In the genomic region with DNA sequence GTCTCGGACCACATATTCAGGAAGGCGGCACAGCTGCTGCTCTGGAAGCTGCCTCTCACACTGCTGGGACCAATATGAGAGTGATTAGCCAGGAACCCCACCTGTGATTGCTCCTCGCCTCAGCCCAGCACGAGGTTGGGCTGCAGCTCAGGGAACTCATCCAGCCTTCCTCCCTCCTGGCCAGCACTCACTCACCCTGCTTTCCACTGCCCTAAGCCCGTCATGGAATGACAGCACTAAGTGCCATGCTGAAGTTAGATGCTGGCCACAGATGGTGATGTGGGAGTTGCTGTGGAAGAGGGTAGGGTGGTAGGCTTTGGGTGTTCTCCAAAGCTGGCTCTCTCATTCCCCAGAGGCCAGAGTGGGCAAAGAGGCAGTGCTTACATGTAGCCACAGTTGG, we compare ENCODE assay signal across 2 cellular contexts.
TF ChIP-seq lines count a peak whose summit lies in the region.

No MANE protein-coding gene starts in this region.

TF ChIP-seq in HEK293, 187 proteins besides CTCF, POLR2A, EP300 and RAD21:
- TF ChIP-seq, protein P1, sequence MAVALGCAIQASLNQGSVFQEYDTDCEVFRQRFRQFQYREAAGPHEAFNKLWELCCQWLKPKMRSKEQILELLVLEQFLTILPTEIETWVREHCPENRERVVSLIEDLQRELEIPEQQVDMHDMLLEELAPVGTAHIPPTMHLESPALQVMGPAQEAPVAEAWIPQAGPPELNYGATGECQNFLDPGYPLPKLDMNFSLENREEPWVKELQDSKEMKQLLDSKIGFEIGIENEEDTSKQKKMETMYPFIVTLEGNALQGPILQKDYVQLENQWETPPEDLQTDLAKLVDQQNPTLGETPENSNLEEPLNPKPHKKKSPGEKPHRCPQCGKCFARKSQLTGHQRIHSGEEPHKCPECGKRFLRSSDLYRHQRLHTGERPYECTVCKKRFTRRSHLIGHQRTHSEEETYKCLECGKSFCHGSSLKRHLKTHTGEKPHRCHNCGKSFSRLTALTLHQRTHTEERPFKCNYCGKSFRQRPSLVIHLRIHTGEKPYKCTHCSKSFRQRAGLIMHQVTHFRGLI (tag by site-specific recombination; IDR thresholded peaks at IDR 0.05), result peak; percentile 89
- TF ChIP-seq ZNF157 (tag by site-specific recombination; IDR thresholded peaks at IDR 0.05), result no peak

TF ChIP-seq in H1, 55 proteins besides CTCF, POLR2A, EP300 and RAD21:
- TF ChIP-seq SUZ12 (IDR thresholded peaks at IDR 0.05; ENCODE audit: low read length), result no peak
- TF ChIP-seq POLR2AphosphoS5 (IDR thresholded peaks at IDR 0.05; ENCODE audit: low read depth, low read length), result no peak
- no peak for TF ChIP-seq NRF1 (IDR thresholded peaks at IDR 0.05; ENCODE audit: low read depth, low read length)
- TF ChIP-seq GTF2F1 (IDR thresholded peaks at IDR 0.05; ENCODE audit: borderline replicate concordance, low read depth, low read length), result no peak
- TF ChIP-seq CBX8 (IDR thresholded peaks at IDR 0.05; ENCODE audit: borderline replicate concordance, low read depth, low read length), result no peak
- no peak for TF ChIP-seq CTBP2 (IDR thresholded peaks at IDR 0.05; ENCODE audit: borderline replicate concordance, insufficient read depth, insufficient read length, low read length)
- no peak for TF ChIP-seq SP2 (IDR thresholded peaks at IDR 0.05; ENCODE audit: low read length)
- no peak for TF ChIP-seq PHF8 (conservative IDR thresholded peaks at IDR 0.05; ENCODE audit: low read depth, low read length)
- no peak for TF ChIP-seq TAF7 (optimal IDR thresholded peaks at IDR 0.05; ENCODE audit: borderline replicate concordance, low read depth, low read length)
- no peak for TF ChIP-seq CBX5 (IDR thresholded peaks at IDR 0.05; ENCODE audit: low read depth, low read length)
- TF ChIP-seq SIN3A (conservative IDR thresholded peaks at IDR 0.05 in 1 of 2, IDR thresholded peaks at IDR 0.05 in 1 of 2; ENCODE audit: low read depth in 1 of 2, low read length in 2 of 2), result no peak
- TF ChIP-seq ASH2L (IDR thresholded peaks at IDR 0.05; ENCODE audit: low read length), result no peak
- no peak for TF ChIP-seq GABPA (IDR thresholded peaks at IDR 0.05; ENCODE audit: borderline replicate concordance, insufficient read depth, low read length)
- no peak for TF ChIP-seq FOSL1 (IDR thresholded peaks at IDR 0.05; ENCODE audit: insufficient read depth, low read depth, low read length)
- no peak for TF ChIP-seq TCF12 (IDR thresholded peaks at IDR 0.05; ENCODE audit: low read depth, low read length)
- no peak for TF ChIP-seq JUN (IDR thresholded peaks at IDR 0.05; ENCODE audit: low read depth, low read length)
- no peak for TF ChIP-seq RXRA (IDR thresholded peaks at IDR 0.05; ENCODE audit: insufficient read depth, low read depth, low read length)
